In genomic region chr3:151200586-151200985, GRCh38 we compare ENCODE assay signal across 20 cellular contexts. TPM values are rescaled to one million over a fixed set of nuclear protein-coding genes. Genes with fewer than 3 reads are reported as not detected.
DNase-seq lines count a peak whose midpoint lies in the region; ATAC-seq, FAIRE-seq and TF ChIP-seq lines count a peak whose summit lies in the region.
"Had no signal": no experiment of that assay in that cellular context is flagged by ENCODE, and none has a peak within 500 bp of the region (broad histone marks: within the 10 kb centered on the region; RNA-seq: fewer than 3 reads in every experiment).

No MANE protein-coding gene starts in this region.

- H3K9ac ChIP-seq in astrocyte (ENCODE audit: low read length): no peak overlapping the region

- H4K20me1 ChIP-seq in astrocyte (ENCODE audit: insufficient read depth, low read length): no peaks in the 10 kb centered on the region

- H3K27me3 ChIP-seq in astrocyte (ENCODE audit: insufficient read depth, low read length) (no peaks in the 10 kb centered on the region), spleen (replicated peaks in 1 of 7) (no peaks in the 10 kb centered on the region)
- H3K27me3 ChIP-seq: brain microvascular endothelial cell, colonic mucosa, right atrium auricular region, tibial artery had no signal

- FAIRE-seq in astrocyte (lab: Jason Lieb, UNC): peak; percentile 20
- FAIRE-seq: GM18507 had no signal

- CTCF ChIA-PET in activated naive CD4-positive, alpha-beta T cell treated with anti-CD3 and anti-CD28 coated beads for 36 hours (lab: Charles Lee): interaction anchor here (0.7 to 3.6 kb wide), 6 partner anchors 8 to 78 kb away, joined by 3 to 15 read pairs (median 4); partner anchors contain the start of gene P2RY14
- CTCF ChIA-PET in T-cell (lab: Charles Lee): interaction anchor here (0.8 to 3.9 kb wide), 9 partner anchors 9 to 82 kb away, joined by 3 to 16 read pairs (median 3); no protein-coding TSS in a partner anchor

- no peak overlapping the region for H3K27ac ChIP-seq in astrocyte (ENCODE audit: low read depth, low read length)
- peak overlapping the region in 4 of 8 donors; percentile 73 to 85 (median 77) for H3K27ac ChIP-seq in spleen
- H3K27ac ChIP-seq: brain microvascular endothelial cell, colonic mucosa, right atrium auricular region, tibial artery had no signal

- no peak for DNase-seq in activated naive CD4-positive, alpha-beta T cell treated with anti-CD3 and anti-CD28 coated beads for 36 hours
- no peak for DNase-seq in activated naive CD4-positive, alpha-beta T cell treated with Interleukin-2 at 50 U/mL for 16 hours
- DNase-seq in T-cell: no peak
- DNase-seq in astrocyte (ENCODE audit: low read depth): no peak
- DNase-seq in spleen: no peak
- DNase-seq in T-helper 9 cell: no peak
- DNase-seq in sciatic nerve (ENCODE audit: low spot score): no peak
- DNase-seq in putamen (ENCODE audit: low spot score): no peak
- DNase-seq: brain microvascular endothelial cell, colonic mucosa, EL, KG1, left ventricle myocardium superior, NCI-H1048, NCI-H2029, NCI-H524, nucleus accumbens, tibial artery had no signal

- WGBS in spleen, 5 donors: 51 to 79% (median 73%) methylated on average over 2 of the region's 2 CpGs

- H3K4me3 ChIP-seq in astrocyte (ENCODE audit: insufficient read depth, low read depth, low read length) (no peak overlapping the region), spleen (peak overlapping the region in 5 of 8 donors; percentile 2 to 64 (median 26))
- H3K4me3 ChIP-seq: colonic mucosa, right atrium auricular region, tibial artery had no signal

- H3K36me3 ChIP-seq in astrocyte (ENCODE audit: insufficient read depth, low read length): no peaks in the 10 kb centered on the region
- peaks cover 0 to 10% (median 0%) of the 10 kb centered on the region in 6 donors for H3K36me3 ChIP-seq in spleen
- H3K36me3 ChIP-seq: brain microvascular endothelial cell, colonic mucosa, right atrium auricular region, tibial artery had no signal

- TF ChIP-seq POLR2A in spleen (IDR thresholded peaks at IDR 0.05): no peak

- ATAC-seq in T-cell (replicated peaks in 1 of 4) (no peak), sciatic nerve (no peak)
- ATAC-seq: left ventricle myocardium superior had no signal

- H3K27ac Mint-ChIP-seq in activated naive CD4-positive, alpha-beta T cell treated with anti-CD3 and anti-CD28 coated beads for 36 hours: peak overlapping the region; percentile 100
- H3K27ac Mint-ChIP-seq in T-cell: peak overlapping the region; percentile 99
- no peak overlapping the region for H3K27ac Mint-ChIP-seq in astrocyte (ENCODE audit: unreplicated experiment)

- peak overlapping the region; percentile 94 for H3K4me3 Mint-ChIP-seq in activated naive CD4-positive, alpha-beta T cell treated with anti-CD3 and anti-CD28 coated beads for 36 hours
- peak overlapping the region; percentile 70 to 78 (median 70) for H3K4me3 Mint-ChIP-seq in T-cell
- H3K4me3 Mint-ChIP-seq in astrocyte (ENCODE audit: unreplicated experiment): no peak overlapping the region

- intact Hi-C loops in activated naive CD4-positive, alpha-beta T cell treated with anti-CD3 and anti-CD28 coated beads for 36 hours (cut with micrococcal nuclease): loop anchor here (5.0 to 10.0 kb wide), 5 partner anchors 588 to 1962 kb away; partner anchors contain the start of gene RAP2B
- intact Hi-C loops in spleen (cut with DNase I; ENCODE audit: low total_unique reads) (no loop called here), sciatic nerve (cut with DNase I) (no loop called here)

- TF ChIP-seq CTCF in astrocyte (IDR thresholded peaks at IDR 0.05; ENCODE audit: insufficient read depth, low read depth, low read length) (no peak), spleen (IDR thresholded peaks at IDR 0.05 in 8 of 11, conservative IDR thresholded peaks at IDR 0.05 in 3 of 11) (no peak)

- no peak overlapping the region for H2AFZ ChIP-seq in astrocyte (ENCODE audit: low read depth, low read length)

- peaks cover 54% of the 10 kb centered on the region for H3K4me1 Mint-ChIP-seq in activated naive CD4-positive, alpha-beta T cell treated with anti-CD3 and anti-CD28 coated beads for 36 hours (ENCODE audit: low read depth)
- H3K4me1 Mint-ChIP-seq in T-cell (peaks cover 63 to 67% (median 66%) of the 10 kb centered on the region in 3 donors), astrocyte (ENCODE audit: low read depth, unreplicated experiment) (peaks cover 24% of the 10 kb centered on the region)

- POLR2A ChIA-PET in T-cell (lab: Charles Lee): interaction anchor here (0.6 to 1.5 kb wide), 5 partner anchors 16 to 926 kb away, joined by 3 read pairs; no protein-coding TSS in a partner anchor

- H3K27me3 Mint-ChIP-seq in activated naive CD4-positive, alpha-beta T cell treated with anti-CD3 and anti-CD28 coated beads for 36 hours (ENCODE audit: low read depth): no peaks in the 10 kb centered on the region
- no peaks in the 10 kb centered on the region for H3K27me3 Mint-ChIP-seq in T-cell
- H3K27me3 Mint-ChIP-seq in astrocyte (ENCODE audit: low read depth, unreplicated experiment): no peaks in the 10 kb centered on the region

- no peaks in the 10 kb centered on the region for H3K4me1 ChIP-seq in astrocyte (ENCODE audit: insufficient read depth, low read length)
- H3K4me1 ChIP-seq in spleen: peaks cover 0 to 14% (median 0%) of the 10 kb centered on the region in 6 donors
- H3K4me1 ChIP-seq: colonic mucosa, right atrium auricular region, tibial artery had no signal

- H3K36me3 Mint-ChIP-seq in activated naive CD4-positive, alpha-beta T cell treated with anti-CD3 and anti-CD28 coated beads for 36 hours (ENCODE audit: low read depth): peaks cover 59% of the 10 kb centered on the region
- H3K36me3 Mint-ChIP-seq in T-cell (peaks cover 28% of the 10 kb centered on the region), astrocyte (ENCODE audit: low read depth, unreplicated experiment) (no peaks in the 10 kb centered on the region)

- H3K9me3 ChIP-seq in astrocyte (ENCODE audit: insufficient read depth, low read depth, low read length) (no peaks in the 10 kb centered on the region), spleen (no peaks in the 10 kb centered on the region)
- H3K9me3 ChIP-seq: colonic mucosa, right atrium auricular region, tibial artery had no signal

- no peaks in the 10 kb centered on the region for H3K79me2 ChIP-seq in astrocyte (ENCODE audit: insufficient read depth, low read length)

- H3K4me2 ChIP-seq in astrocyte (ENCODE audit: low read length): no peak overlapping the region

- H3K9me3 Mint-ChIP-seq in activated naive CD4-positive, alpha-beta T cell treated with anti-CD3 and anti-CD28 coated beads for 36 hours: peaks cover 2% of the 10 kb centered on the region
- H3K9me3 Mint-ChIP-seq in T-cell (peaks cover 0 to 2% (median 0%) of the 10 kb centered on the region in 3 donors), astrocyte (ENCODE audit: unreplicated experiment) (no peaks in the 10 kb centered on the region)

RNA-seq across cellular contexts. Expression of gene GPR171, which starts 2.4 kb away (rescaled TPM):
- 10 to 100 TPM; 42.8 to 46.9 TPM for total RNA-seq in activated naive CD4-positive, alpha-beta T cell treated with anti-CD3 and anti-CD28 coated beads for 36 hours
- total RNA-seq in T-cell (10 to 100 TPM; 23.2 to 67.2 (median 51.9) TPM), astrocyte (not detected in 2 replicates), spleen (10 to 100 TPM in 5 of 7 donors, 1 to 10 TPM in 2; 8.8 to 40.4 (median 14.3) TPM), sciatic nerve (1.6 TPM)
- 1 to 10 TPM; 2.7 to 9.1 (median 2.9) TPM for polyA plus RNA-seq in spleen
